Comparison of ENCODE assay signal across 30 cellular contexts in genomic region chr11:90525962-90526361, GRCh38.
"Had no signal": no experiment of that assay in that cellular context is flagged by ENCODE, and none has a peak within 500 bp of the region (broad histone marks: within the 10 kb centered on the region; RNA-seq: fewer than 3 reads in every experiment).

No MANE protein-coding gene starts in this region.

- H3K4me3 ChIP-seq: ascending aorta, body of pancreas, breast epithelium, cardiac muscle cell had no signal

- H3K27ac ChIP-seq: ascending aorta, body of pancreas, brain microvascular endothelial cell, breast epithelium, cardiac muscle cell had no signal

- H3K9me3 ChIP-seq: ascending aorta, body of pancreas, breast epithelium had no signal

- H3K4me1 ChIP-seq: ascending aorta, body of pancreas, breast epithelium had no signal

- H3K27me3 ChIP-seq: ascending aorta, body of pancreas, brain microvascular endothelial cell, breast epithelium, cardiac muscle cell had no signal

- DNase-seq: activated effector memory CD4-positive, alpha-beta T cell treated with anti-CD3 and anti-CD28 coated beads, Interleukin-2, amount 50 U/mL, for 16 hours; activated effector memory CD4-positive, alpha-beta T cell treated with Interleukin-2 at 50 U/mL for 16 hours; activated gamma-delta T cell; activated gamma-delta T cell treated with Interleukin-2 at 50 U/mL for 16 hours; activated naive CD4-positive, alpha-beta T cell; activated naive CD4-positive, alpha-beta T cell treated with anti-CD3 and anti-CD28 coated beads for 36 hours; activated naive CD4-positive, alpha-beta T cell treated with anti-CD3 and anti-CD28 coated beads, Interleukin-2, amount 10 ng/mL, durations not matched to agents 7 days and 5 days; activated naive CD4-positive, alpha-beta T cell treated with anti-CD3 and anti-CD28 coated beads, Interleukin-2, amount 50 U/mL, for 16 hours; activated naive CD4-positive, alpha-beta T cell treated with Interleukin-2 at 50 U/mL for 16 hours; activated naive CD8-positive, alpha-beta T cell treated with anti-CD3 and anti-CD28 coated beads for 36 hours; activated naive CD8-positive, alpha-beta T cell treated with anti-CD3 and anti-CD28 coated beads, Interleukin-2, amount 10 ng/mL, durations not matched to agents 7 days and 5 days; activated naive CD8-positive, alpha-beta T cell treated with anti-CD3 and anti-CD28 coated beads, Interleukin-2, amount 50 U/mL, for 24 hours; activated T-cell treated with anti-CD3 and anti-CD28 coated beads for 4 hours; activated T-cell treated with anti-CD3 and anti-CD28 coated beads, Interleukin-2, amount 50 U/mL, for 1 hour; activated T-cell treated with anti-CD3 and anti-CD28 coated beads, Interleukin-2, amount 50 U/mL, for 24 hours; activated T-cell treated with anti-CD3 and anti-CD28 coated beads, Interleukin-2, amount 50 U/mL, for 4 hours; activated T-cell treated with anti-CD3 and anti-CD28 coated beads, Interleukin-2, amount 50 U/mL, for 48 hours; activated T-cell treated with anti-CD3 and anti-CD28 coated beads, Interleukin-2, amount 50 U/mL, for 72 hours; amniotic stem cell; amygdala; anterior cingulate cortex; aorta; body of pancreas; brain microvascular endothelial cell; caudate nucleus; central memory CD4-positive, alpha-beta T cell; cerebellar nuclear complex had no signal

- H3K36me3 ChIP-seq: ascending aorta, brain microvascular endothelial cell, breast epithelium, cardiac muscle cell had no signal
